ENCODE assay signal across 8 cellular contexts in the genomic region with DNA sequence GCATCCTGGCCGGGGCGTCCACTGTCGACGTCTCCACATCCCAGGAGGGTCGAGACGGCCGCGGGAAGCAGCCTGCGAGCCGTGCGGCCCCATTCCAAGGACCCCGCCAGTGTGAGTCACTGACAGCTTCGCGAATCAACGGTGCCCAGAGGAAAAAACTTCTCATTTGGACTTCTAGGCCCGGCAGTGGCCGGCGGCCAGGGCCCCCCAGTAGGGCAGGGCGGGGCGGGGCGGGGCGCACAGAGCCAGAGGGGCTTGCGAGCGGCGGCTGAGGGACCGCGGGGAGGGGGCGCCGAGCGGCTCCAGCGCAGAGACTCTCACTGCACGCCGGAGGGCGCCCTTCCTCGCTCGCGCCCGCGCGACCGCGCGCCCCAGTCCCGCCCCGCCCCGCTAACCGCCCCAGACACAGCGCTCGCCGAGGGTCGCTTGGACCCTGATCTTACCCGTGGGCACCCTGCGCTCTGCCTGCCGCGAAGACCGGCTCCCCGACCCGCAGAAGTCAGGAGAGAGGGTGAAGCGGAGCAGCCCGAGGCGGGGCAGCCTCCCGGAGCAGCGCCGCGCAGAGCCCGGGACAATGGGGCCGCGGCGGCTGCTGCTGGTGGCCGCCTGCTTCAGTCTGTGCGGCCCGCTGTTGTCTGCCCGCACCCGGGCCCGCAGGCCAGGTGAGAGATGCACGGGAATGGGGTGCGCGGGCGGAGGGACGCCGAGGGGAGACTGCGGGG. TPM values are rescaled to one million over a fixed set of nuclear protein-coding genes. Genes with fewer than 3 reads are reported as not detected.
DNase-seq lines count a peak whose midpoint lies in the region; ATAC-seq and TF ChIP-seq lines count a peak whose summit lies in the region.

A gene (plus strand): TSS at position 393 of the 722 bp plus-strand sequence. CDS start 182 bp downstream, at position 575.

- H3K36me3 ChIP-seq in SJCRH30, result peaks cover 2% of the 10 kb centered on the region

- intact Hi-C loops in activated naive CD4-positive, alpha-beta T cell treated with anti-CD3 and anti-CD28 coated beads for 36 hours (cut with micrococcal nuclease), result loop anchor here (1.0 to 10.0 kb wide), 6 partner anchors 23 to 361 kb away; a partner anchor contains a TSS

- H3K4me3 Mint-ChIP-seq in activated naive CD4-positive, alpha-beta T cell treated with anti-CD3 and anti-CD28 coated beads for 36 hours, result peak within 1 kb of the TSS; percentile 77
- peak within 1 kb of the TSS; percentile 95 for H3K4me3 Mint-ChIP-seq in glutamatergic neuron (ENCODE audit: unreplicated experiment)
- H3K4me3 Mint-ChIP-seq in osteocyte (ENCODE audit: unreplicated experiment), result peak within 1 kb of the TSS; percentile 84

- DNase-seq in AG08395 (ENCODE audit: low spot score) (peak; percentile 36), SJCRH30 (peak; percentile 83 to 86), glutamatergic neuron (peak; percentile 87), osteocyte (ENCODE audit: extremely low spot score, unreplicated experiment) (peak; percentile 87), NCI-H2196 treated with DMSO at 0.1 percent for 48 hours (lab: John Stamatoyannopoulos, UW; ENCODE audit: unreplicated experiment) (no peak)
- peak; percentile 39 for DNase-seq in activated naive CD4-positive, alpha-beta T cell treated with anti-CD3 and anti-CD28 coated beads for 36 hours

- ATAC-seq in GM18907 (IDR thresholded peaks at IDR 0.05; ENCODE audit: unreplicated experiment), result peak; percentile 70
- ATAC-seq in HG03139 (IDR thresholded peaks at IDR 0.05; ENCODE audit: unreplicated experiment), result peak; percentile 64

- no peaks in the 10 kb centered on the region for H3K36me3 Mint-ChIP-seq in activated naive CD4-positive, alpha-beta T cell treated with anti-CD3 and anti-CD28 coated beads for 36 hours (ENCODE audit: low read depth)
- H3K36me3 Mint-ChIP-seq in glutamatergic neuron (ENCODE audit: unreplicated experiment) (no peaks in the 10 kb centered on the region), osteocyte (ENCODE audit: unreplicated experiment) (peaks cover 5% of the 10 kb centered on the region)

- H3K4me3 ChIP-seq in SJCRH30, result peak within 1 kb of the TSS; percentile 94

- no peaks in the 10 kb centered on the region for H3K9me3 Mint-ChIP-seq in activated naive CD4-positive, alpha-beta T cell treated with anti-CD3 and anti-CD28 coated beads for 36 hours
- H3K9me3 Mint-ChIP-seq in glutamatergic neuron (ENCODE audit: unreplicated experiment) (peaks cover 7% of the 10 kb centered on the region), osteocyte (ENCODE audit: unreplicated experiment) (no peaks in the 10 kb centered on the region)

- TF ChIP-seq CTCF in glutamatergic neuron (IDR thresholded peaks at IDR 0.05; ENCODE audit: partially characterized antibody, unreplicated experiment), result peak; percentile 52
- peak; percentile 86 for TF ChIP-seq CTCF in osteocyte (IDR thresholded peaks at IDR 0.05)

- H3K9me3 ChIP-seq in SJCRH30 (replicated peaks), result no peaks in the 10 kb centered on the region

- H3K27ac ChIP-seq in SJCRH30, result peak within 1 kb of the TSS; percentile 87

- CTCF ChIA-PET in activated naive CD4-positive, alpha-beta T cell treated with anti-CD3 and anti-CD28 coated beads for 36 hours (lab: Charles Lee), result interaction anchor here (1.2 to 3.1 kb wide), 2 partner anchors 46 to 58 kb away, joined by 3 to 17 read pairs; no protein-coding TSS in a partner anchor

- H3K27me3 Mint-ChIP-seq in activated naive CD4-positive, alpha-beta T cell treated with anti-CD3 and anti-CD28 coated beads for 36 hours (ENCODE audit: low read depth), result peaks cover 48% of the 10 kb centered on the region
- H3K27me3 Mint-ChIP-seq in glutamatergic neuron (ENCODE audit: unreplicated experiment) (peaks cover 6% of the 10 kb centered on the region), osteocyte (ENCODE audit: unreplicated experiment) (no peaks in the 10 kb centered on the region)

- peaks cover 22% of the 10 kb centered on the region for H3K4me1 Mint-ChIP-seq in activated naive CD4-positive, alpha-beta T cell treated with anti-CD3 and anti-CD28 coated beads for 36 hours (ENCODE audit: low read depth)
- peaks cover 5% of the 10 kb centered on the region for H3K4me1 Mint-ChIP-seq in glutamatergic neuron (ENCODE audit: low read depth, unreplicated experiment)
- peaks cover 47% of the 10 kb centered on the region for H3K4me1 Mint-ChIP-seq in osteocyte (ENCODE audit: unreplicated experiment)

- H3K27ac Mint-ChIP-seq in activated naive CD4-positive, alpha-beta T cell treated with anti-CD3 and anti-CD28 coated beads for 36 hours, result no peak within 1 kb of the TSS
- H3K27ac Mint-ChIP-seq in glutamatergic neuron (ENCODE audit: unreplicated experiment), result peak within 1 kb of the TSS; percentile 87
- peak within 1 kb of the TSS; percentile 77 for H3K27ac Mint-ChIP-seq in osteocyte (ENCODE audit: unreplicated experiment)

- H3K27me3 ChIP-seq in SJCRH30, result no peaks in the 10 kb centered on the region

- H3K4me1 ChIP-seq in SJCRH30, result peaks cover 9% of the 10 kb centered on the region

RNA-seq across cellular contexts. Expression of the gene that starts here (rescaled TPM):
- total RNA-seq in SJCRH30 (2014; rRNA removed; shearing (Covaris generic)), result 99.3 and 103 TPM in 2 replicates
- under 1 TPM; 0.42 to 0.43 TPM for total RNA-seq in activated naive CD4-positive, alpha-beta T cell treated with anti-CD3 and anti-CD28 coated beads for 36 hours
- total RNA-seq in glutamatergic neuron (ENCODE audit: unreplicated experiment) (59.3 TPM), osteocyte (108 and 113 TPM in 2 replicates)

Comparison
In these comparisons a context has a peak if more than half of its experiments do, and no peak if none do; other contexts are left out.
1. RNA of the gene that starts here (total RNA-seq): 108 to 113 TPM in osteocyte, 99.3 to 103 TPM in SJCRH30 and 59.3 TPM in glutamatergic neuron (single experiment); 0.42 to 0.43 TPM in activated naive CD4-positive, alpha-beta T cell treated with anti-CD3 and anti-CD28 coated beads for 36 hours; every median in the first group is over 10 times any median in the second.
2. Peak in DNase-seq in activated naive CD4-positive, alpha-beta T cell treated with anti-CD3 and anti-CD28 coated beads for 36 hours; RNA of the gene not detected or under 1 TPM.
3. Peak in every context shown above with its lines, with median percentiles within 50 percentile points of each other: H3K4me3 Mint-ChIP-seq.